Comparison of ENCODE assay signal across 22 cellular contexts in genomic region chr17:81121841-81122733, GRCh38. TPM values are rescaled to one million over a fixed set of nuclear protein-coding genes. Genes with fewer than 3 reads are reported as not detected.
DNase-seq lines count a peak whose midpoint lies in the region; ATAC-seq, FAIRE-seq and TF ChIP-seq lines count a peak whose summit lies in the region.
"Had no signal": no experiment of that assay in that cellular context is flagged by ENCODE, and none has a peak within 500 bp of the region (broad histone marks: within the 10 kb centered on the region; RNA-seq: fewer than 3 reads in every experiment).

No MANE protein-coding gene starts in this region.

- no CpG with 5 or more reads among the region's 109 CpGs for WGBS in H9 (ENCODE audit: extremely low coverage, insufficient read length, low lambda C conversion rate)
- 60% methylated on average over 75 of the region's 109 CpGs for WGBS in K562 (ENCODE audit: insufficient coverage, low coverage, missing lambda C conversion rate)

- H3K79me2 ChIP-seq in H9 (ENCODE audit: insufficient read depth, low read length): no peaks in the 10 kb centered on the region
- no peaks in the 10 kb centered on the region for H3K79me2 ChIP-seq in K562 (ENCODE audit: control insufficient read depth, insufficient read depth, low read length)

- H3K23me2 ChIP-seq in H9 (ENCODE audit: insufficient read length, low read depth, low read length, poor library complexity, severe bottlenecking): no peaks in the 10 kb centered on the region

- H3K4me1 ChIP-seq in H9 (ENCODE audit: insufficient read depth, low read length): no peaks in the 10 kb centered on the region
- peaks cover 0 to 91% of the 10 kb centered on the region in 2 experiments; a peak in 4 of 5 replicates for H3K4me1 ChIP-seq in K562 (replicated peaks in 1 of 2; ENCODE audit: control insufficient read depth in 2 of 2, insufficient read depth in 2 of 2, low read length in 2 of 2)

- no peak overlapping the region for H3K4me3 ChIP-seq in K562
- H3K4me3 ChIP-seq: SJCRH30 had no signal

- H2AFZ ChIP-seq in H9 (ENCODE audit: low read length): no peak overlapping the region
- no peak overlapping the region for H2AFZ ChIP-seq in K562 (ENCODE audit: low read depth, low read length)

- H3K9me1 ChIP-seq in K562 (ENCODE audit: control insufficient read depth, insufficient read depth, low read length): no peaks in the 10 kb centered on the region

- no peak overlapping the region for H4K91ac ChIP-seq in H9 (ENCODE audit: insufficient read length, low read depth, low read length)

- no peak overlapping the region for H2BK12ac ChIP-seq in H9 (ENCODE audit: insufficient read length, low read depth, low read length)

- no peak overlapping the region for H2BK20ac ChIP-seq in H9 (ENCODE audit: low read depth, low read length, poor library complexity, severe bottlenecking)

- no peak for TF ChIP-seq EP300 in K562 (IDR thresholded peaks at IDR 0.05; ENCODE audit: low read length)

- no peak overlapping the region for H3K27ac Mint-ChIP-seq in H9
- no peak overlapping the region for H3K27ac Mint-ChIP-seq in activated CD4-positive, alpha-beta memory T cell treated with anti-CD3 and anti-CD28 coated beads for 36 hours
- no peak overlapping the region for H3K27ac Mint-ChIP-seq in activated naive CD8-positive, alpha-beta T cell treated with anti-CD3 and anti-CD28 coated beads, Interleukin-2, amount 50 U/mL, for 24 hours

- no peaks in the 10 kb centered on the region for H4K20me1 ChIP-seq in H9 (ENCODE audit: control insufficient read depth, insufficient read depth, insufficient read length)
- H4K20me1 ChIP-seq in K562 (replicated peaks; ENCODE audit: control insufficient read depth, insufficient read depth, low read length): 0 out of 2 replicates have a peak, but pooled peaks cover 4% of the 10 kb centered on the region

- no peak overlapping the region for H4K8ac ChIP-seq in H9 (replicated peaks; ENCODE audit: insufficient read length, low read depth, low read length)

- H3K79me1 ChIP-seq in H9 (ENCODE audit: insufficient read depth, low read depth, low read length, poor library complexity, severe bottlenecking): no peaks in the 10 kb centered on the region

- no peaks in the 10 kb centered on the region for H3K9me3 ChIP-seq in H9 (ENCODE audit: control insufficient read depth, low read depth, low read length)
- no peaks in the 10 kb centered on the region for H3K9me3 ChIP-seq in K562 (replicated peaks; ENCODE audit: control insufficient read depth, insufficient read depth, low read depth, low read length)
- H3K9me3 ChIP-seq: SJCRH30 had no signal

- H3K9me3 Mint-ChIP-seq in H9: no peaks in the 10 kb centered on the region
- no peaks in the 10 kb centered on the region for H3K9me3 Mint-ChIP-seq in activated CD4-positive, alpha-beta memory T cell treated with anti-CD3 and anti-CD28 coated beads for 36 hours
- H3K9me3 Mint-ChIP-seq in activated naive CD8-positive, alpha-beta T cell treated with anti-CD3 and anti-CD28 coated beads, Interleukin-2, amount 50 U/mL, for 24 hours: no peaks in the 10 kb centered on the region

- in situ Hi-C loops in K562 (cut with MboI): no loop called here

- H3K56ac ChIP-seq in H9 (ENCODE audit: insufficient read length, low read depth, low read length): no peak overlapping the region

- H2AK5ac ChIP-seq in H9 (ENCODE audit: insufficient read length, low read length): no peak overlapping the region

- H3K4me3 Mint-ChIP-seq in H9: no peak overlapping the region
- H3K4me3 Mint-ChIP-seq in activated CD4-positive, alpha-beta memory T cell treated with anti-CD3 and anti-CD28 coated beads for 36 hours: no peak overlapping the region
- no peak overlapping the region for H3K4me3 Mint-ChIP-seq in activated naive CD8-positive, alpha-beta T cell treated with anti-CD3 and anti-CD28 coated beads, Interleukin-2, amount 50 U/mL, for 24 hours

- H3K9ac ChIP-seq in H9 (ENCODE audit: extremely low read depth, insufficient read length, low read length) (no peak overlapping the region), K562 (ENCODE audit: insufficient read depth in 1 of 2, low read depth in 2 of 2, low read length in 2 of 2) (no peak overlapping the region)

- no peak for TF ChIP-seq RAD21 in K562 (CRISPR knock-in tag; conservative IDR thresholded peaks at IDR 0.05 in 1 of 2, IDR thresholded peaks at IDR 0.05 in 1 of 2)

- no peak for FAIRE-seq in K562 (lab: Jason Lieb, UNC)
- FAIRE-seq: D721Med, G401.6, H54 had no signal

- no peak overlapping the region for H2BK120ac ChIP-seq in H9 (ENCODE audit: low read depth, low read length, poor library complexity, severe bottlenecking)

- POLR2A ChIA-PET in K562 (lab: Yijun Ruan, JAX): interaction anchor here (0.6 to 1.2 kb wide), 3 partner anchors 81 to 123 kb away, joined by 3 read pairs; no protein-coding TSS in a partner anchor
- POLR2A ChIA-PET in activated CD4-positive, alpha-beta memory T cell treated with anti-CD3 and anti-CD28 coated beads for 36 hours (lab: Charles Lee): no interaction called here

- no peak overlapping the region for H3K23ac ChIP-seq in H9 (ENCODE audit: insufficient read length, low read depth, low read length)

- no peak overlapping the region; the same call in 1 of the 2 replicates for H2BK15ac ChIP-seq in H9 (ENCODE audit: low read depth, low read length)

- H3K27me3 ChIP-seq in H9 (ENCODE audit: insufficient read depth, low read length) (no peaks in the 10 kb centered on the region), K562 (ENCODE audit: control insufficient read depth in 2 of 2, insufficient read depth in 2 of 2, low read length in 2 of 2) (peaks cover 0 to 13% of the 10 kb centered on the region in 2 experiments; a peak in 3 of 5 replicates)
- H3K27me3 ChIP-seq: SJCRH30 had no signal

- no peaks in the 10 kb centered on the region; the same call in 1 of the 2 replicates for H3K27me3 Mint-ChIP-seq in H9 (ENCODE audit: low read depth)
- no peaks in the 10 kb centered on the region for H3K27me3 Mint-ChIP-seq in activated CD4-positive, alpha-beta memory T cell treated with anti-CD3 and anti-CD28 coated beads for 36 hours
- no peaks in the 10 kb centered on the region for H3K27me3 Mint-ChIP-seq in activated naive CD8-positive, alpha-beta T cell treated with anti-CD3 and anti-CD28 coated beads, Interleukin-2, amount 50 U/mL, for 24 hours

- H3K4me1 Mint-ChIP-seq in H9: peaks cover 5 to 12% of the 10 kb centered on the region in 2 experiments
- H3K4me1 Mint-ChIP-seq in activated CD4-positive, alpha-beta memory T cell treated with anti-CD3 and anti-CD28 coated beads for 36 hours (ENCODE audit: low read depth): peaks cover 5% of the 10 kb centered on the region
- no peaks in the 10 kb centered on the region for H3K4me1 Mint-ChIP-seq in activated naive CD8-positive, alpha-beta T cell treated with anti-CD3 and anti-CD28 coated beads, Interleukin-2, amount 50 U/mL, for 24 hours

- peak; percentile 74 for DNase-seq in H9
- DNase-seq in K562 (ENCODE audit: extremely low read depth in 1 of 4, low spot score in 3 of 4): no peak
- DNase-seq in iPS-NIHi7 (ENCODE audit: extremely low spot score): peak; percentile 37
- DNase-seq in activated CD4-positive, alpha-beta memory T cell treated with anti-CD3 and anti-CD28 coated beads for 36 hours: no peak
- DNase-seq in activated naive CD8-positive, alpha-beta T cell treated with anti-CD3 and anti-CD28 coated beads, Interleukin-2, amount 50 U/mL, for 24 hours: no peak
- no peak for DNase-seq in islet precursor cell
- DNase-seq: AML-193, DND-41, NCI-H1048, NCI-H1436 treated with DMSO at 0.1 percent for 48 hours, NCI-H2029 treated with DMSO at 0.1 percent for 48 hours, NCI-H2171, NCI-H526 treated with DMSO at 0.1 percent for 48 hours, SJCRH30 had no signal

- no peak for ATAC-seq in K562
- ATAC-seq in activated naive CD8-positive, alpha-beta T cell treated with anti-CD3 and anti-CD28 coated beads, Interleukin-2, amount 50 U/mL, for 24 hours: no peak
- ATAC-seq: Panc1 had no signal

- no peaks in the 10 kb centered on the region for H3K36me3 ChIP-seq in K562 (ENCODE audit: control insufficient read depth, insufficient read depth, low read length)

- no peaks in the 10 kb centered on the region; a peak in 1 of 7 replicates for H3K36me3 Mint-ChIP-seq in H9 (ENCODE audit: insufficient read depth in 1 of 3, low read depth in 3 of 3)
- H3K36me3 Mint-ChIP-seq in activated CD4-positive, alpha-beta memory T cell treated with anti-CD3 and anti-CD28 coated beads for 36 hours: no peaks in the 10 kb centered on the region
- H3K36me3 Mint-ChIP-seq in activated naive CD8-positive, alpha-beta T cell treated with anti-CD3 and anti-CD28 coated beads, Interleukin-2, amount 50 U/mL, for 24 hours (ENCODE audit: low read depth): no peaks in the 10 kb centered on the region

- no TSS peak for BruUV-seq in K562 (replicated peaks; lab: Mats Ljungman, UMichigan)

- no peak overlapping the region for H3T11ph ChIP-seq in H9 (ENCODE audit: low read length)

- H4K5ac ChIP-seq in H9 (ENCODE audit: insufficient read length, low read depth, low read length): no peak overlapping the region

- TF ChIP-seq CTCF in H9 (conservative IDR thresholded peaks at IDR 0.05) (no peak), K562 (IDR thresholded peaks at IDR 0.05 in 2 of 3, conservative IDR thresholded peaks at IDR 0.05 in 1 of 3; ENCODE audit: insufficient read depth in 2 of 3, low read depth in 1 of 3, low read length in 3 of 3) (no peak)

- H3K27ac ChIP-seq in H9 (ENCODE audit: insufficient read length, low read depth, low read length) (no peak overlapping the region), K562 (ENCODE audit: extremely low read depth, low read depth, low read length) (no peak overlapping the region), temporal lobe (ENCODE audit: low read depth, low read length) (peak overlapping the region; percentile 40)
- H3K27ac ChIP-seq: C4-2B, SJCRH30 had no signal

- CTCF ChIA-PET in K562 (lab: Yijun Ruan, JAX; ENCODE audit: low intra/inter-chr PET ratio): no interaction called here
- CTCF ChIA-PET in activated CD4-positive, alpha-beta memory T cell treated with anti-CD3 and anti-CD28 coated beads for 36 hours (lab: Charles Lee): interaction anchor here (1.0 kb wide), 1 partner anchor 20 kb away, joined by 3 read pairs; no protein-coding TSS in a partner anchor

- H3K18ac ChIP-seq in H9 (ENCODE audit: insufficient read length, low read depth, low read length): no peak overlapping the region

- no peak overlapping the region for H2BK5ac ChIP-seq in H9 (ENCODE audit: insufficient read length, low read length)

- H3K4ac ChIP-seq in H9 (ENCODE audit: low read depth, low read length): no peak overlapping the region

- intact Hi-C loops in K562 (cut with micrococcal nuclease): no loop called here
- intact Hi-C loops in activated CD4-positive, alpha-beta memory T cell treated with anti-CD3 and anti-CD28 coated beads for 36 hours (cut with micrococcal nuclease): no loop called here

- no peak overlapping the region for H3K14ac ChIP-seq in H9 (ENCODE audit: insufficient read depth, low read length)

- no peak for TF ChIP-seq POLR2A in K562 (conservative IDR thresholded peaks at IDR 0.05)

- H3K4me2 ChIP-seq in H9 (ENCODE audit: insufficient read depth, insufficient read length, low read length) (no peak overlapping the region), K562 (ENCODE audit: insufficient read depth, low read length) (no peak overlapping the region)

RNA-seq across cellular contexts. Expression of gene PVALEF, which starts 43.2 kb away (rescaled TPM):
- total RNA-seq in H9 (2021): not detected in 2 replicates
- not detected in 2 replicates for total RNA-seq in K562 (2011; cell fraction: chromatin; rRNA removed; ENCODE audit: low replicate concordance)
- total RNA-seq in K562 (2011; cell fraction: nucleolus; rRNA removed): not detected in 2 replicates
- total RNA-seq in K562 (2011; cell fraction: nucleoplasm; rRNA removed): not detected in 2 replicates
- not detected in 2 replicates for total RNA-seq in K562 (2014; rRNA removed)
- not detected in 2 replicates for total RNA-seq in K562 (2014; rRNA removed; fragmentation: Illumina TruSeq; extraction: Trizol)
- total RNA-seq in K562 (2015; rRNA removed; fragmentation: Illumina TruSeq; extraction: Trizol): not detected in 2 replicates
- not detected in 2 replicates for total RNA-seq in K562 (2021)
- polyA plus RNA-seq in K562 (2011; rRNA removed): not detected in 2 replicates
- polyA plus RNA-seq in K562 (2011; cell fraction: cytosol; rRNA removed): not detected in 2 replicates
- polyA plus RNA-seq in K562 (2011; cell fraction: nucleus; rRNA removed): not detected in 2 replicates
- polyA plus RNA-seq in K562 (2012): not detected in 2 replicates
- not detected in 2 replicates for polyA plus RNA-seq in K562 (2014; fragmentation: Illumina TruSeq; extraction: Trizol)
- not detected for polyA plus RNA-seq in K562 (2014; fragmentation: Nextera tagmentation; extraction: Ambion mirVana)
- not detected in 2 replicates for polyA plus RNA-seq in K562 (2014; rRNA removed)
- not detected in 2 replicates for polyA minus RNA-seq in K562 (2011; rRNA and poly(A)+ RNA removed)
- not detected in 2 replicates for polyA minus RNA-seq in K562 (2011; cell fraction: cytosol; rRNA and poly(A)+ RNA removed)
- not detected in 2 replicates for polyA minus RNA-seq in K562 (2011; cell fraction: nucleus; rRNA and poly(A)+ RNA removed)
- not detected for total RNA-seq in temporal lobe
- not detected for total RNA-seq in activated CD4-positive, alpha-beta memory T cell treated with anti-CD3 and anti-CD28 coated beads for 36 hours
- total RNA-seq: HT-29, MCF 10A had no signal

RNA-seq across cellular contexts. Expression of gene AATK, which starts 43.9 kb away (rescaled TPM):
- total RNA-seq in H9 (2021): 2.3 and 2.4 TPM in 2 replicates
- total RNA-seq in K562 (2011; cell fraction: chromatin; rRNA removed; ENCODE audit: low replicate concordance): 0.63 and 1.3 TPM in 2 replicates
- 1.3 TPM in 2 replicates for total RNA-seq in K562 (2011; cell fraction: nucleolus; rRNA removed)
- total RNA-seq in K562 (2011; cell fraction: nucleoplasm; rRNA removed): 0.84 and 1.1 TPM in 2 replicates
- 0.24 TPM in 1 of 2 replicates, not detected in the other for total RNA-seq in K562 (2014; rRNA removed)
- 0.10 TPM in 1 of 2 replicates, not detected in the other for total RNA-seq in K562 (2014; rRNA removed; fragmentation: Illumina TruSeq; extraction: Trizol)
- 0.11 TPM in 1 of 2 replicates, not detected in the other for total RNA-seq in K562 (2015; rRNA removed; fragmentation: Illumina TruSeq; extraction: Trizol)
- 0.51 and 0.55 TPM in 2 replicates for total RNA-seq in K562 (2021)
- polyA plus RNA-seq in K562 (2011; rRNA removed): 0.43 and 0.50 TPM in 2 replicates
- 0.46 and 1.1 TPM in 2 replicates for polyA plus RNA-seq in K562 (2011; cell fraction: cytosol; rRNA removed)
- polyA plus RNA-seq in K562 (2011; cell fraction: nucleus; rRNA removed): 1.6 and 3.2 TPM in 2 replicates
- polyA plus RNA-seq in K562 (2012): 0.18 and 0.32 TPM in 2 replicates
- 0.29 TPM in 1 of 2 replicates, not detected in the other for polyA plus RNA-seq in K562 (2014; fragmentation: Illumina TruSeq; extraction: Trizol)
- polyA plus RNA-seq in K562 (2014; fragmentation: Nextera tagmentation; extraction: Ambion mirVana): not detected
- 0.25 and 0.26 TPM in 2 replicates for polyA plus RNA-seq in K562 (2014; rRNA removed)
- not detected in 2 replicates for polyA minus RNA-seq in K562 (2011; rRNA and poly(A)+ RNA removed)
- polyA minus RNA-seq in K562 (2011; cell fraction: cytosol; rRNA and poly(A)+ RNA removed): 1.0 and 1.1 TPM in 2 replicates
- polyA minus RNA-seq in K562 (2011; cell fraction: nucleus; rRNA and poly(A)+ RNA removed): 0.78 and 1.5 TPM in 2 replicates
- total RNA-seq in temporal lobe: 7.9 TPM
- 1 to 10 TPM in 1 of 2 experiments, under 1 TPM in 1; 0.78 to 1.0 TPM for total RNA-seq in activated CD4-positive, alpha-beta memory T cell treated with anti-CD3 and anti-CD28 coated beads for 36 hours

Comparison
In these comparisons a context has a peak if more than half of its experiments do, and no peak if none do; other contexts are left out.
1. DNase-seq: peak in H9 (single experiment) and iPS-NIHi7 (single experiment); none in K562 (0 of 4), activated CD4-positive, alpha-beta memory T cell treated with anti-CD3 and anti-CD28 coated beads for 36 hours (single experiment), activated naive CD8-positive, alpha-beta T cell treated with anti-CD3 and anti-CD28 coated beads, Interleukin-2, amount 50 U/mL, for 24 hours (single experiment) and islet precursor cell (single experiment).